ENCODE assay signal across 27 cellular contexts in genomic region chr2:118823666-118824065, GRCh38. TPM values are rescaled to one million over a fixed set of nuclear protein-coding genes. Genes with fewer than 3 reads are reported as not detected.
"Had no signal": no experiment of that assay in that cellular context is flagged by ENCODE, and none has a peak within 500 bp of the region (broad histone marks: within the 10 kb centered on the region; RNA-seq: fewer than 3 reads in every experiment).

No MANE protein-coding gene starts in this region.

- DNase-seq: naive thymus-derived CD8-positive, alpha-beta T cell; nephron progenitor cell; nucleus accumbens; pancreas; psoas muscle; right cardiac atrium; right lobe of liver; sigmoid colon; small intestine; stimulated activated CD4-positive, alpha-beta T cell treated with anti-CD3 and anti-CD28 coated beads, Interleukin-15, amount 100 ng/mL, for 24 hours; stimulated activated CD4-positive, alpha-beta T cell treated with anti-CD3 and anti-CD28 coated beads, Interleukin-2, amount 100 ng/mL, for 24 hours; stimulated activated CD4-positive, alpha-beta T cell treated with anti-CD3 and anti-CD28 coated beads, Interleukin-2, amount 100 ng/mL, for 48 hours; stimulated activated CD4-positive, alpha-beta T cell treated with anti-CD3 and anti-CD28 coated beads, Interleukin-4, amount 100 ng/mL, for 24 hours; stimulated activated naive B cell treated with anti-CD40 and anti-IgM and Interleukin-4, amounts not matched to agents 10 μg/mL and 1 μg/mL and 100 μg/mL, for 72 hours; stimulated activated naive CD4-positive, alpha-beta T cell treated with Interleukin-2 at 50 U/mL for 16 hours; stomach; testis; tibial artery; transverse colon; upper lobe of right lung; uterus had no signal

- H3K27ac ChIP-seq: neutrophil, pancreas, psoas muscle, right lobe of liver, sigmoid colon, stomach, testis, tibial artery, transverse colon, upper lobe of right lung, uterus had no signal

- FAIRE-seq: pancreas, small intestine had no signal

- H3K4me1 ChIP-seq: pancreas, psoas muscle, right lobe of liver, sigmoid colon, stomach, testis, tibial artery, transverse colon, upper lobe of right lung, uterus had no signal

- H3K9me3 ChIP-seq: neutrophil, pancreas, psoas muscle, right lobe of liver, sigmoid colon, stomach, testis, tibial artery, transverse colon, upper lobe of right lung, uterus had no signal

- H3K36me3 ChIP-seq: neutrophil, pancreas, right lobe of liver, sigmoid colon, stomach, tibial artery, transverse colon, upper lobe of right lung, uterus had no signal

- H3K27me3 ChIP-seq: right lobe of liver, testis had no signal

- ATAC-seq: naive thymus-derived CD8-positive, alpha-beta T cell; natural killer cell treated with Interleukin-12 subunit alpha and Interleukin-12 subunit beta and Interleukin-15 and Interleukin-18, amount 100 ng/mL, for 72 hours; pancreas; psoas muscle; right cardiac atrium; right lobe of liver; stimulated activated effector memory CD8-positive, alpha-beta T cell treated with anti-CD3 and anti-CD28 coated beads, Interleukin-12 subunit alpha, Interleukin-12 subunit beta, amount 100 ng/mL, for 72 hours; stimulated activated naive B cell treated with anti-CD40 and anti-IgM and Interleukin-4, amounts not matched to agents 10 μg/mL and 1 μg/mL and 100 μg/mL, for 72 hours; upper lobe of right lung had no signal

- H3K4me3 ChIP-seq: pancreas, psoas muscle, right lobe of liver, sigmoid colon, stomach, testis, tibial artery, transverse colon, upper lobe of right lung, uterus had no signal

RNA-seq across cellular contexts. Expression of gene EN1, which starts 23.8 kb away (rescaled TPM):
- total RNA-seq: naive thymus-derived CD8-positive, alpha-beta T cell; natural killer cell treated with Interleukin-12 subunit alpha and Interleukin-12 subunit beta and Interleukin-15 and Interleukin-18, amount 100 ng/mL, for 72 hours; osteocyte; pancreas; renal cortical epithelial cell; right cardiac atrium; right lobe of liver; sigmoid colon; stomach; transverse colon; upper lobe of right lung; urinary bladder; uterus had no signal
- polyA plus RNA-seq: naive thymus-derived CD8-positive, alpha-beta T cell; pancreas; right cardiac atrium; sigmoid colon; small intestine; stomach; urinary bladder had no signal
